Comparison of ENCODE assay signal across 1 cellular context in the genomic region with DNA sequence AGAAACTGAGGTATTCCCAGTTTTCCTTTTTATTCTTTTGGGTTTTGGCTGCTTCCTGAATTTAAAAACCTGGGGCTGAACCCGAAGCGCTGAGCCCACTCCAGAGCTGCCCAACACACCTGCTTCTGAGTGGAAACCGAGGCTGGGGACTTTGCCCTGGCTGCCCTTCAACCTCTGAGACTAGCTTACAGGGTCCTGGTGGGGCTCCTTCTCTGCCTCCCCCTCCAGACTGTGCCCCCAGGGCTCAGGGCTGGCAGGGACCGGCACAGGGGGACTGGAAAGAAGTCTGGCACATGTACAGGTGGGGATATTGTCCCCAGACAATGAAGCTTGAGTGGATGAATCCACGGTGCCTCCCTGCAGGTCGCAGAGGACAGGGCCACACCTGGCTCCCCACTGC.
TF ChIP-seq lines count a peak whose summit lies in the region.

No MANE protein-coding gene starts in this region.

TF ChIP-seq in HepG2, 621 proteins besides CTCF, POLR2A, EP300 and RAD21 (continued from another document):
- TF ChIP-seq ZNF710 (CRISPR knock-in tag; IDR thresholded peaks at IDR 0.05; ENCODE audit: borderline replicate concordance) (no peak), HES4 (CRISPR knock-in tag; IDR thresholded peaks at IDR 0.05; ENCODE audit: borderline replicate concordance) (no peak), ZNF878 (CRISPR knock-in tag; IDR thresholded peaks at IDR 0.05) (no peak), ZNF496 (CRISPR knock-in tag; IDR thresholded peaks at IDR 0.05; ENCODE audit: insufficient replicate concordance) (no peak), NFAT5 (CRISPR knock-in tag; IDR thresholded peaks at IDR 0.05) (no peak), NFE2L1 (CRISPR knock-in tag; IDR thresholded peaks at IDR 0.05; ENCODE audit: borderline replicate concordance) (no peak), ZEB1 (IDR thresholded peaks at IDR 0.05; ENCODE audit: insufficient replicate concordance, low read depth) (no peak)
- TF ChIP-seq, protein P1, sequence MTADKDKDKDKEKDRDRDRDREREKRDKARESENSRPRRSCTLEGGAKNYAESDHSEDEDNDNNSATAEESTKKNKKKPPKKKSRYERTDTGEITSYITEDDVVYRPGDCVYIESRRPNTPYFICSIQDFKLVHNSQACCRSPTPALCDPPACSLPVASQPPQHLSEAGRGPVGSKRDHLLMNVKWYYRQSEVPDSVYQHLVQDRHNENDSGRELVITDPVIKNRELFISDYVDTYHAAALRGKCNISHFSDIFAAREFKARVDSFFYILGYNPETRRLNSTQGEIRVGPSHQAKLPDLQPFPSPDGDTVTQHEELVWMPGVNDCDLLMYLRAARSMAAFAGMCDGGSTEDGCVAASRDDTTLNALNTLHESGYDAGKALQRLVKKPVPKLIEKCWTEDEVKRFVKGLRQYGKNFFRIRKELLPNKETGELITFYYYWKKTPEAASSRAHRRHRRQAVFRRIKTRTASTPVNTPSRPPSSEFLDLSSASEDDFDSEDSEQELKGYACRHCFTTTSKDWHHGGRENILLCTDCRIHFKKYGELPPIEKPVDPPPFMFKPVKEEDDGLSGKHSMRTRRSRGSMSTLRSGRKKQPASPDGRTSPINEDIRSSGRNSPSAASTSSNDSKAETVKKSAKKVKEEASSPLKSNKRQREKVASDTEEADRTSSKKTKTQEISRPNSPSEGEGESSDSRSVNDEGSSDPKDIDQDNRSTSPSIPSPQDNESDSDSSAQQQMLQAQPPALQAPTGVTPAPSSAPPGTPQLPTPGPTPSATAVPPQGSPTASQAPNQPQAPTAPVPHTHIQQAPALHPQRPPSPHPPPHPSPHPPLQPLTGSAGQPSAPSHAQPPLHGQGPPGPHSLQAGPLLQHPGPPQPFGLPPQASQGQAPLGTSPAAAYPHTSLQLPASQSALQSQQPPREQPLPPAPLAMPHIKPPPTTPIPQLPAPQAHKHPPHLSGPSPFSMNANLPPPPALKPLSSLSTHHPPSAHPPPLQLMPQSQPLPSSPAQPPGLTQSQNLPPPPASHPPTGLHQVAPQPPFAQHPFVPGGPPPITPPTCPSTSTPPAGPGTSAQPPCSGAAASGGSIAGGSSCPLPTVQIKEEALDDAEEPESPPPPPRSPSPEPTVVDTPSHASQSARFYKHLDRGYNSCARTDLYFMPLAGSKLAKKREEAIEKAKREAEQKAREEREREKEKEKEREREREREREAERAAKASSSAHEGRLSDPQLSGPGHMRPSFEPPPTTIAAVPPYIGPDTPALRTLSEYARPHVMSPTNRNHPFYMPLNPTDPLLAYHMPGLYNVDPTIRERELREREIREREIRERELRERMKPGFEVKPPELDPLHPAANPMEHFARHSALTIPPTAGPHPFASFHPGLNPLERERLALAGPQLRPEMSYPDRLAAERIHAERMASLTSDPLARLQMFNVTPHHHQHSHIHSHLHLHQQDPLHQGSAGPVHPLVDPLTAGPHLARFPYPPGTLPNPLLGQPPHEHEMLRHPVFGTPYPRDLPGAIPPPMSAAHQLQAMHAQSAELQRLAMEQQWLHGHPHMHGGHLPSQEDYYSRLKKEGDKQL (CRISPR knock-in tag; IDR thresholded peaks at IDR 0.05; ENCODE audit: low read depth) = no peak
- TF ChIP-seq, protein P2, sequence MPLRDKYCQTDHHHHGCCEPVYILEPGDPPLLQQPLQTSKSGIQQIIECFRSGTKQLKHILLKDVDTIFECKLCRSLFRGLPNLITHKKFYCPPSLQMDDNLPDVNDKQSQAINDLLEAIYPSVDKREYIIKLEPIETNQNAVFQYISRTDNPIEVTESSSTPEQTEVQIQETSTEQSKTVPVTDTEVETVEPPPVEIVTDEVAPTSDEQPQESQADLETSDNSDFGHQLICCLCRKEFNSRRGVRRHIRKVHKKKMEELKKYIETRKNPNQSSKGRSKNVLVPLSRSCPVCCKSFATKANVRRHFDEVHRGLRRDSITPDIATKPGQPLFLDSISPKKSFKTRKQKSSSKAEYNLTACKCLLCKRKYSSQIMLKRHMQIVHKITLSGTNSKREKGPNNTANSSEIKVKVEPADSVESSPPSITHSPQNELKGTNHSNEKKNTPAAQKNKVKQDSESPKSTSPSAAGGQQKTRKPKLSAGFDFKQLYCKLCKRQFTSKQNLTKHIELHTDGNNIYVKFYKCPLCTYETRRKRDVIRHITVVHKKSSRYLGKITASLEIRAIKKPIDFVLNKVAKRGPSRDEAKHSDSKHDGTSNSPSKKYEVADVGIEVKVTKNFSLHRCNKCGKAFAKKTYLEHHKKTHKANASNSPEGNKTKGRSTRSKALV (CRISPR knock-in tag; IDR thresholded peaks at IDR 0.05) = no peak
